Comparison of ENCODE assay signal across 8 cellular contexts in the genomic region with DNA sequence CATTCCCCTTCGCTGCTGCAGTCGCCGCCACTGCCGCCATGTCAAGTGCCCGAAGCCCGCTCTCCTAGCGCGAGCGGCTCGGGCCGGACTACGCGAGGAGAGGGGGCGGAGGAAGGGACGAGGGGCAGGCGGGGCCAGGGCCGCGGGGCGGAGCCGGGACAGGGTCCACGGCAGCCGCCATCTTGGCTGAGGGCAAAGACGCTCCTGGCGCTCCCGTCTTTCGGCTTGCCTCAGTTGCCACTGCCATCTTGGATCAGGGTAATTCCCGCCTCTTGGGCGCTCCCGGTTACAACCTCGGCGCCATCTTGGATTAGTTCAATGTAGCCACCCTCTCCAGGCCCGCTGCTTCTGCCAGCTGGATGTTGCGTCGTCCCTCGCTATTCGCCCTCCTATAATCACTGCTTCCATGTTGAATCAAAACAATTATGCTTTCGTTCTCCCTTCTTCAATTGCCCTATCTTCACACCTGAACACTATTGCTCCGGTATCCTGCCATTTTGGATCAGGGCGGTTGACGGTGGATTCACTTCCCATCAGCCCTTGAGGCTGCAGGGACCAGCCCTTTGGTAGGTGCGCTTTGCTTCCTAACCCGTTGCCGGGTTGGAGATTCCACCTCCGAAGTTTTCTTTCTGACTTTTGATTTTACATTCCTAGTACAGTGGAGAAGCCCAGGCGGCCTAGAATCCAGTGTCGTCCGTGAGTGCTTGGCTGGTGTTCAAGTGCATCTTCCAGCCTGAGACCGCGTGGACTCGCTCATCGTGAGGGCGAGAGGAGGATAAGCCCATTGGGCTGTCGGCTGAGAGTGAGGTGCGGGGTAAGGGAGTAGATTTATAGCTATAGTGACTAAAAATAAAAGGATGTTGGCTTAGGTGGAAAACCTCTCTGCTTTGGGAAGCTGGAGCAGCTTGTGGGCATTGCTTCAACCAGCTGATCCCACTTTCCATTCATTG. TPM values are rescaled to one million over a fixed set of nuclear protein-coding genes. Genes with fewer than 3 reads are reported as not detected.
A peak's percentile ranks its signal among the peaks of the same experiment; 100 is the strongest.
DNase-seq lines count a peak whose midpoint lies in the region; ATAC-seq, FAIRE-seq and TF ChIP-seq lines count a peak whose summit lies in the region.

TSS of gene HACD2 (minus strand) at position 66 of the 950 bp plus-strand sequence. CDS start at position 40, 26 bp downstream.

- POLR2A ChIA-PET in AG04449 (lab: Yijun Ruan, JAX), result interaction anchor here (0.6 to 3.6 kb wide), 5 partner anchors 9 to 77 kb away, joined by 3 to 14 read pairs (median 4); no protein-coding TSS in a partner anchor

- H2AFZ ChIP-seq in smooth muscle cell (ENCODE audit: low read depth), result peak within 1 kb of the TSS; percentile 94

- H3K36me3 ChIP-seq in bronchial epithelial cell (ENCODE audit: control insufficient read depth, insufficient read depth, low read length) (peaks cover 2% of the 10 kb centered on the region), smooth muscle cell (ENCODE audit: low read depth) (no peaks in the 10 kb centered on the region)

- TF ChIP-seq CTCF in AG04449 (IDR thresholded peaks at IDR 0.05; ENCODE audit: insufficient read depth, low read length, missing control alignments) (no peak), WI38 (IDR thresholded peaks at IDR 0.05; ENCODE audit: low read depth, low read length) (no peak), bronchial epithelial cell (IDR thresholded peaks at IDR 0.05; ENCODE audit: insufficient read depth, low read length, severe bottlenecking) (no peak), smooth muscle cell (IDR thresholded peaks at IDR 0.05; ENCODE audit: borderline replicate concordance, insufficient read depth, poor library complexity, severe bottlenecking) (no peak)

- H4K20me1 ChIP-seq in smooth muscle cell (ENCODE audit: low read depth), result no peaks in the 10 kb centered on the region

- H3K27ac ChIP-seq in smooth muscle cell (ENCODE audit: low read depth), result peak within 1 kb of the TSS; percentile 80

- DNase-seq in AG04449 (ENCODE audit: low read depth, low spot score), result peak; percentile 85
- peak; percentile 96 for DNase-seq in NCI-H2227 treated with DMSO at 0.1 percent for 48 hours (lab: John Stamatoyannopoulos, UW)
- peak; percentile 90 for DNase-seq in bronchial epithelial cell (ENCODE audit: low read depth)
- DNase-seq in iPS-NIHi7 (ENCODE audit: extremely low spot score), result peak; percentile 96
- peak; percentile 81 for DNase-seq in smooth muscle cell (lab: John Stamatoyannopoulos, UW; ENCODE audit: unreplicated experiment)

- CTCF ChIA-PET in AG04449 (lab: Yijun Ruan, JAX), result interaction anchor here (0.6 to 4.4 kb wide), 8 partner anchors 10 to 138 kb away, joined by 3 to 22 read pairs (median 5); no protein-coding TSS in a partner anchor

- no peaks in the 10 kb centered on the region for H3K9me3 ChIP-seq in smooth muscle cell (replicated peaks; ENCODE audit: low read depth)

- H3K4me2 ChIP-seq in smooth muscle cell, result peak within 1 kb of the TSS; percentile 85

- under 1% methylated on average over 32 of the region's 54 CpGs for WGBS in smooth muscle cell (ENCODE audit: low lambda C conversion rate)

- H3K27me3 ChIP-seq in bronchial epithelial cell (ENCODE audit: control insufficient read depth, insufficient read depth, low read length) (no peaks in the 10 kb centered on the region), smooth muscle cell (ENCODE audit: low read depth) (no peaks in the 10 kb centered on the region)

- peaks cover 37% of the 10 kb centered on the region for H3K79me2 ChIP-seq in smooth muscle cell (ENCODE audit: low read depth)

- H3F3A ChIP-seq in smooth muscle cell (ENCODE audit: low read depth), result no peaks in the 10 kb centered on the region

- peaks cover 20% of the 10 kb centered on the region for H3K4me1 ChIP-seq in smooth muscle cell (ENCODE audit: low read depth)

- peak within 1 kb of the TSS; percentile 51 for H3K9ac ChIP-seq in smooth muscle cell (ENCODE audit: low read depth)

- H3K4me3 ChIP-seq in AG04449 (ENCODE audit: low read depth, low read length), result peak within 1 kb of the TSS; percentile 76
- H3K4me3 ChIP-seq in WI38 (ENCODE audit: low read depth, low read length), result peak within 1 kb of the TSS; percentile 75
- H3K4me3 ChIP-seq in bronchial epithelial cell (ENCODE audit: low read depth, low read length), result peak within 1 kb of the TSS; percentile 66
- peak within 1 kb of the TSS; percentile 78 for H3K4me3 ChIP-seq in smooth muscle cell

- no peak for FAIRE-seq in bronchial epithelial cell (lab: Jason Lieb, UNC)

- ATAC-seq in GM18907 (IDR thresholded peaks at IDR 0.05; ENCODE audit: unreplicated experiment) (peak; percentile 91), HG03159 (IDR thresholded peaks at IDR 0.05; ENCODE audit: unreplicated experiment) (peak; percentile 90)

RNA-seq across cellular contexts. Expression of gene HACD2, which starts in this region (rescaled TPM):
- total RNA-seq in bronchial epithelial cell, result 46.6 and 68.1 TPM in 2 replicates
- 25.7 and 28.3 TPM in 2 replicates for total RNA-seq in smooth muscle cell
- 9.5 and 12.3 TPM in 2 replicates for polyA plus RNA-seq in smooth muscle cell

Comparison
In these comparisons a context has a peak if more than half of its experiments do, and no peak if none do; other contexts are left out.
1. Peak in every context shown above with its lines: DNase-seq, ATAC-seq, H3K4me3 ChIP-seq and H3K27ac ChIP-seq.